ENCODE assay signal across 21 cellular contexts in genomic region chr20:4187147-4187546, GRCh38. TPM values are rescaled to one million over a fixed set of nuclear protein-coding genes. Genes with fewer than 3 reads are reported as not detected.
DNase-seq lines count a peak whose midpoint lies in the region; ATAC-seq, FAIRE-seq and TF ChIP-seq lines count a peak whose summit lies in the region.
"Had no signal": no experiment of that assay in that cellular context is flagged by ENCODE, and none has a peak within 500 bp of the region (broad histone marks: within the 10 kb centered on the region; RNA-seq: fewer than 3 reads in every experiment).

No MANE protein-coding gene starts in this region.

- intact Hi-C loops in K562 (cut with micrococcal nuclease): no loop called here
- intact Hi-C loops in lower lobe of right lung (cut with DNase I): no loop called here
- intact Hi-C loops in sigmoid colon (cut with DNase I): no loop called here

- TF ChIP-seq EP300 in K562 (IDR thresholded peaks at IDR 0.05; ENCODE audit: low read length) (no peak), sigmoid colon (IDR thresholded peaks at IDR 0.05) (no peak)

- 35% methylated on average over 8 of the region's 14 CpGs for WGBS in K562 (ENCODE audit: insufficient coverage, low coverage, missing lambda C conversion rate)
- 90 to 91% methylated on average over 14 of the region's 14 CpGs for WGBS in sigmoid colon, 2 donors

- H3K9me3 ChIP-seq in K562 (replicated peaks; ENCODE audit: control insufficient read depth, insufficient read depth, low read depth, low read length) (no peaks in the 10 kb centered on the region), lower lobe of right lung (no peaks in the 10 kb centered on the region), sigmoid colon (no peaks in the 10 kb centered on the region)
- H3K9me3 ChIP-seq: BE2C had no signal

- H3K36me3 ChIP-seq in H7 (replicated peaks; ENCODE audit: control insufficient read depth, insufficient read depth, low read length) (no peaks in the 10 kb centered on the region), K562 (ENCODE audit: control insufficient read depth, insufficient read depth, low read length) (no peaks in the 10 kb centered on the region), lower lobe of right lung (no peaks in the 10 kb centered on the region), sigmoid colon (peaks cover 0 to 5% (median 0%) of the 10 kb centered on the region in 4 donors), brain microvascular endothelial cell (replicated peaks) (peaks cover 11% of the 10 kb centered on the region)
- H3K36me3 ChIP-seq: BE2C had no signal

- TF ChIP-seq CTCF in K562 (IDR thresholded peaks at IDR 0.05 in 2 of 3, conservative IDR thresholded peaks at IDR 0.05 in 1 of 3; ENCODE audit: insufficient read depth in 2 of 3, low read depth in 1 of 3, low read length in 3 of 3) (no peak), lower lobe of right lung (IDR thresholded peaks at IDR 0.05) (no peak), sigmoid colon (IDR thresholded peaks at IDR 0.05) (no peak), GM20000 (IDR thresholded peaks at IDR 0.05; ENCODE audit: extremely low read depth, missing control alignments) (no peak), brain microvascular endothelial cell (IDR thresholded peaks at IDR 0.05; ENCODE audit: low read depth, low read length, missing control alignments) (no peak)

- H3K4me3 ChIP-seq in H7 (ENCODE audit: insufficient read depth, low read depth, low read length) (no peak overlapping the region), K562 (no peak overlapping the region), lower lobe of right lung (no peak overlapping the region), sigmoid colon (no peak overlapping the region), brain microvascular endothelial cell (ENCODE audit: low read depth, low read length) (no peak overlapping the region)
- H3K4me3 ChIP-seq: GM12878 had no signal

- POLR2A ChIA-PET in K562 (lab: Yijun Ruan, JAX): interaction anchor here (0.6 to 0.7 kb wide), 2 partner anchors 82 to 502 kb away, joined by 3 read pairs; no protein-coding TSS in a partner anchor

- no peaks in the 10 kb centered on the region for H3K79me2 ChIP-seq in K562 (ENCODE audit: control insufficient read depth, insufficient read depth, low read length)

- peak overlapping the region; percentile 49; the same call in 2 of the 3 replicates for H3K27ac ChIP-seq in K562 (ENCODE audit: extremely low read depth, low read depth, low read length)
- no peak overlapping the region for H3K27ac ChIP-seq in lower lobe of right lung
- no peak overlapping the region for H3K27ac ChIP-seq in sigmoid colon
- no peak overlapping the region for H3K27ac ChIP-seq in brain microvascular endothelial cell
- H3K27ac ChIP-seq: KMS-11 had no signal

- no peaks in the 10 kb centered on the region for H4K20me1 ChIP-seq in K562 (replicated peaks; ENCODE audit: control insufficient read depth, insufficient read depth, low read length)

- H3K9me1 ChIP-seq in K562 (ENCODE audit: control insufficient read depth, insufficient read depth, low read length): no peaks in the 10 kb centered on the region

- peak overlapping the region; percentile 23 to 30; a peak in 2 of 4 replicates for H3K9ac ChIP-seq in K562 (ENCODE audit: insufficient read depth in 1 of 2, low read depth in 2 of 2, low read length in 2 of 2)
- H3K9ac ChIP-seq: KMS-11 had no signal

- H2AFZ ChIP-seq in K562 (ENCODE audit: low read depth, low read length): peak overlapping the region; percentile 83

- DNase-seq in H7: peak; percentile 67
- peak in 2 of 4 experiments; percentile 20 to 43 for DNase-seq in K562 (ENCODE audit: extremely low read depth in 1 of 4, low spot score in 3 of 4)
- DNase-seq in lower lobe of right lung: peak; percentile 35
- peak; percentile 35 for DNase-seq in sigmoid colon
- DNase-seq in GM20000 (ENCODE audit: low spot score): no peak
- no peak for DNase-seq in stimulated activated CD4-positive, alpha-beta T cell treated with anti-CD3 and anti-CD28 coated beads, Interleukin-4, amount 100 ng/mL, for 4 hours
- DNase-seq in brain microvascular endothelial cell: no peak
- DNase-seq: BE2C; CD4-positive, CD25-positive, alpha-beta regulatory T cell; DMS79; HCEC 1CT; NCI-H1092 treated with DMSO at 0.1 percent for 48 hours; NCI-H146; NCI-H2029; NCI-H524 treated with DMSO at 0.1 percent for 48 hours; NCI-H82 had no signal

- in situ Hi-C loops in K562 (cut with MboI) (no loop called here), brain microvascular endothelial cell (cut with HindIII; ENCODE audit: low pct_ligation_motif_present, low sequenced_read_pairs) (no loop called here)

- FAIRE-seq in K562 (lab: Jason Lieb, UNC): peak; percentile 76
- FAIRE-seq: GM12878 had no signal

- H3K4me1 ChIP-seq in K562 (replicated peaks in 1 of 2; ENCODE audit: control insufficient read depth in 2 of 2, insufficient read depth in 2 of 2, low read length in 2 of 2): peaks cover 22 to 26% of the 10 kb centered on the region in 2 experiments
- no peaks in the 10 kb centered on the region for H3K4me1 ChIP-seq in lower lobe of right lung
- H3K4me1 ChIP-seq in sigmoid colon: no peaks in the 10 kb centered on the region
- H3K4me1 ChIP-seq: BE2C had no signal

- no peaks in the 10 kb centered on the region for H3K27me3 ChIP-seq in H7 (ENCODE audit: control insufficient read depth, insufficient read depth, low read length)
- no peaks in the 10 kb centered on the region for H3K27me3 ChIP-seq in K562 (ENCODE audit: control insufficient read depth in 2 of 2, insufficient read depth in 2 of 2, low read length in 2 of 2)
- H3K27me3 ChIP-seq in lower lobe of right lung (ENCODE audit: low read depth): no peaks in the 10 kb centered on the region
- no peaks in the 10 kb centered on the region for H3K27me3 ChIP-seq in sigmoid colon
- H3K27me3 ChIP-seq in brain microvascular endothelial cell (replicated peaks): no peaks in the 10 kb centered on the region
- H3K27me3 ChIP-seq: BE2C had no signal

- peak overlapping the region; percentile 43 for H3K4me2 ChIP-seq in K562 (ENCODE audit: insufficient read depth, low read length)
- H3K4me2 ChIP-seq: KMS-11 had no signal

- BruUV-seq in K562 (replicated peaks; lab: Mats Ljungman, UMichigan): no TSS peak

- TF ChIP-seq RAD21 in K562 (CRISPR knock-in tag; conservative IDR thresholded peaks at IDR 0.05 in 1 of 2, IDR thresholded peaks at IDR 0.05 in 1 of 2): no peak

- ATAC-seq in K562 (peak; percentile 74), lower lobe of right lung (no peak), HG03342 (IDR thresholded peaks at IDR 0.05; ENCODE audit: unreplicated experiment) (no peak)
- ATAC-seq: GM12878, Panc1, SK-N-SH treated with all-trans-retinoic acid at 6 μM for 48 hours had no signal

- CTCF ChIA-PET in K562 (lab: Yijun Ruan, JAX; ENCODE audit: low intra/inter-chr PET ratio): no interaction called here

- TF ChIP-seq POLR2A in K562 (conservative IDR thresholded peaks at IDR 0.05) (no peak), sigmoid colon (IDR thresholded peaks at IDR 0.05) (no peak)

TF ChIP-seq in K562, 482 proteins besides CTCF, POLR2A, EP300 and RAD21:
- TF ChIP-seq ZNF778 (CRISPR knock-in tag; IDR thresholded peaks at IDR 0.05): no peak
- 0 out of 2 replicates have a peak, but pooled peaks have one; percentile 22 for TF ChIP-seq MAX (CRISPR knock-in tag; IDR thresholded peaks at IDR 0.05)
TF ChIP-seq in K562: peak in this region for 1.

RNA-seq across cellular contexts. Expression of gene SMOX, which starts 38.5 kb away (rescaled TPM):
- total RNA-seq in H7 (2014; rRNA removed; shearing (Covaris generic)): 12.5 and 13.8 TPM in 2 replicates
- total RNA-seq in K562 (2011; cell fraction: chromatin; rRNA removed; ENCODE audit: low replicate concordance): 0.84 and 6.1 TPM in 2 replicates
- 3.0 and 3.2 TPM in 2 replicates for total RNA-seq in K562 (2011; cell fraction: nucleolus; rRNA removed)
- 2.4 and 3.3 TPM in 2 replicates for total RNA-seq in K562 (2011; cell fraction: nucleoplasm; rRNA removed)
- 6.7 and 8.2 TPM in 2 replicates for total RNA-seq in K562 (2014; rRNA removed)
- 1.3 and 1.6 TPM in 2 replicates for total RNA-seq in K562 (2014; rRNA removed; fragmentation: Illumina TruSeq; extraction: Trizol)
- 3.7 and 4.3 TPM in 2 replicates for total RNA-seq in K562 (2015; rRNA removed; fragmentation: Illumina TruSeq; extraction: Trizol)
- total RNA-seq in K562 (2021): 5.7 and 8.4 TPM in 2 replicates
- 1.9 and 2.2 TPM in 2 replicates for polyA plus RNA-seq in K562 (2011; rRNA removed)
- polyA plus RNA-seq in K562 (2011; cell fraction: cytosol; rRNA removed): 5.0 and 7.4 TPM in 2 replicates
- 3.9 and 11.2 TPM in 2 replicates for polyA plus RNA-seq in K562 (2011; cell fraction: nucleus; rRNA removed)
- polyA plus RNA-seq in K562 (2012): 8.5 and 13.7 TPM in 2 replicates
- 4.3 and 8.0 TPM in 2 replicates for polyA plus RNA-seq in K562 (2014; fragmentation: Illumina TruSeq; extraction: Trizol)
- 1 to 10 TPM in 1 of 2 experiments, under 1 TPM in 1; 0.76 to 1.5 TPM for polyA plus RNA-seq in K562 (2014; fragmentation: Nextera tagmentation; extraction: Ambion mirVana)
- 5.7 and 8.3 TPM in 2 replicates for polyA plus RNA-seq in K562 (2014; rRNA removed)
- polyA minus RNA-seq in K562 (2011; rRNA and poly(A)+ RNA removed): 0.81 and 1.4 TPM in 2 replicates
- polyA minus RNA-seq in K562 (2011; cell fraction: cytosol; rRNA and poly(A)+ RNA removed): 1.1 and 1.6 TPM in 2 replicates
- 1.1 and 1.2 TPM in 2 replicates for polyA minus RNA-seq in K562 (2011; cell fraction: nucleus; rRNA and poly(A)+ RNA removed)
- 5.3 TPM for total RNA-seq in lower lobe of right lung
- 10 to 100 TPM in 1 of 4 donors, 1 to 10 TPM in 3; 3.9 to 11.1 (median 4.4) TPM for total RNA-seq in sigmoid colon
- 1 to 10 TPM; 3.9 to 4.8 (median 4.8) TPM for polyA plus RNA-seq in sigmoid colon

Comparison
In these comparisons a context has a peak if more than half of its experiments do, and no peak if none do; other contexts are left out.
1. DNase-seq: peak in H7 (single experiment), lower lobe of right lung (single experiment) and sigmoid colon (single experiment); none in GM20000 (single experiment), stimulated activated CD4-positive, alpha-beta T cell treated with anti-CD3 and anti-CD28 coated beads, Interleukin-4, amount 100 ng/mL, for 4 hours (0 of 2) and brain microvascular endothelial cell (single experiment).